ENCODE assay signal across 25 cellular contexts in the genomic region with DNA sequence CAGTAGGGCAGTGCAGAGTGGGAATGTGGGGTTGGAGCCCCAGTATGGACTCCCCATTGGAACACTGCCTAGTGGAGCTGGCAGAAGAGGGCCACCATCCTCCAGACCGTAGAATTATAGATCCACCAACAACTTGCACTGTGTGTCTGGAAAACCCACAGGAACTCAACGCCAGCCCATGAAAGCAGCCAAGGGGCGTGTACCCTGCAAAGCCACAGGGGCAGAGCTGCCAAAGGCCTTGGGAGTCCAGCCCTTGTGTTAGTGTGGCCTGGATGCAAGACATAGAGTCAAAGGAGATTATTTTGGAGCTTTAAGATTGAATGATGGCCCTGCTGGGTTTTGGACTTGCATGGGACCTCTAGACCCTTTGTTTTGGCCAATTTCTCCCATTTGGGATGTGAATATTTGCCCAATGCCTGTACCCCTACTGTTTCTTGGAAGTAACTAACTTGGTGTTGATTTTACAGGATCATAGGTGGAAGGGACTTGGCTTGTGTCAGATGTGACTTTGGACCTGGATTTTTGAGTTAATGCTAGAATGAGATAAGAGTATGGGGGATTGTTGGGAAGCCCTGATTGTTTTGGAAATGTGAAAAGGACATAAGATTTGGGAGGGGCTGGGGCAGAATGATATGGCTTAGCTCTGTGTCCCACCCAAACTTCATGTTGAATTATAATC.
DNase-seq lines count a peak whose midpoint lies in the region; ATAC-seq, FAIRE-seq and TF ChIP-seq lines count a peak whose summit lies in the region.
"Had no signal": no experiment of that assay in that cellular context is flagged by ENCODE, and none has a peak within 500 bp of the region (broad histone marks: within the 10 kb centered on the region; RNA-seq: fewer than 3 reads in every experiment).

No MANE protein-coding gene starts in this region.

- H3K27ac ChIP-seq in liver (ENCODE audit: low read depth in 1 of 2, low read length in 2 of 2): peak overlapping the region; percentile 50 to 51
- no peak overlapping the region for H3K27ac ChIP-seq in HepG2 (ENCODE audit: extremely low read length, insufficient read depth, low read length)
- H3K27ac ChIP-seq in right lobe of liver: peak overlapping the region in 1 of 3 donors; percentile 55
- H3K27ac ChIP-seq in neuronal stem cell (replicated peaks; ENCODE audit: low read length): no peak overlapping the region
- no peak overlapping the region for H3K27ac ChIP-seq in aorta (ENCODE audit: low read depth in 1 of 2, low read length in 2 of 2)
- H3K27ac ChIP-seq: A549; BLaER1 treated with 17β-estradiol and CSF1 and Interleukin-3, amounts not matched to agents 10 nM and 100 nM had no signal

- TF ChIP-seq EP300 in HepG2 (IDR thresholded peaks at IDR 0.05; ENCODE audit: low read depth in 2 of 2, low read length in 2 of 2): no peak
- TF ChIP-seq EP300 in HepG2 (CRISPR knock-in tag; IDR thresholded peaks at IDR 0.05; ENCODE audit: borderline replicate concordance): no peak

- TF ChIP-seq CTCF in liver (IDR thresholded peaks at IDR 0.05; ENCODE audit: low read depth, low read length, missing input control): no peak
- no peak for TF ChIP-seq CTCF in HepG2 (CRISPR knock-in tag; IDR thresholded peaks at IDR 0.05)
- TF ChIP-seq CTCF in right lobe of liver (IDR thresholded peaks at IDR 0.05): no peak

- FAIRE-seq in HepG2 (lab: Jason Lieb, UNC): no peak
- FAIRE-seq: A549, D721Med, GM12878, H54 had no signal

- H4K8ac ChIP-seq in neuronal stem cell (ENCODE audit: low read depth, low read length): no peak overlapping the region

- no peak overlapping the region for H2BK15ac ChIP-seq in neuronal stem cell (ENCODE audit: low read length)

- no peak overlapping the region for H2BK120ac ChIP-seq in neuronal stem cell (ENCODE audit: low read depth, low read length)

- H3K79me2 ChIP-seq in HepG2 (ENCODE audit: insufficient read depth, low read length): no peaks in the 10 kb centered on the region

- H2AFZ ChIP-seq in HepG2 (ENCODE audit: low read length): no peak overlapping the region
- H2AFZ ChIP-seq in neuronal stem cell (ENCODE audit: low read length): no peak overlapping the region

- no peaks in the 10 kb centered on the region for H3K36me3 ChIP-seq in liver (ENCODE audit: control insufficient read depth in 4 of 4, insufficient read depth in 3 of 4, low read depth in 1 of 4, low read length in 3 of 4)
- no peaks in the 10 kb centered on the region for H3K36me3 ChIP-seq in HepG2 (replicated peaks in 1 of 2; ENCODE audit: control insufficient read depth in 1 of 2, insufficient read depth in 2 of 2, low read length in 2 of 2)
- H3K36me3 ChIP-seq in right lobe of liver: no peaks in the 10 kb centered on the region
- H3K36me3 ChIP-seq in neuronal stem cell (replicated peaks in 1 of 2; ENCODE audit: control insufficient read depth in 2 of 2, insufficient read depth in 2 of 2, low read length in 2 of 2): peaks cover 0 to 4% of the 10 kb centered on the region in 2 donors
- H3K36me3 ChIP-seq in aorta (ENCODE audit: control insufficient read depth in 1 of 2, insufficient read depth in 2 of 2, low read length in 1 of 2): no peaks in the 10 kb centered on the region
- H3K36me3 ChIP-seq: BE2C; BLaER1 treated with 17β-estradiol and CSF1 and Interleukin-3, amounts not matched to agents 10 nM and 100 nM had no signal

- ATAC-seq in HepG2: no peak
- ATAC-seq in right lobe of liver: peak; percentile 36 to 75 (median 46)
- ATAC-seq in aorta (ENCODE audit: low FRiP score): peak; percentile 19
- ATAC-seq: A549, GM12878 had no signal

- no peak overlapping the region for H3K9ac ChIP-seq in liver (ENCODE audit: low read depth in 1 of 2, low read length in 2 of 2)
- H3K9ac ChIP-seq in HepG2 (ENCODE audit: insufficient read depth, low read depth, low read length): no peak overlapping the region
- H3K9ac ChIP-seq in neuronal stem cell (ENCODE audit: low read depth, low read length, poor library complexity): no peak overlapping the region
- H3K9ac ChIP-seq: BLaER1 treated with 17β-estradiol and CSF1 and Interleukin-3, amounts not matched to agents 10 nM and 100 nM had no signal

- whole genome bisulfite sequencing in liver: 39% methylated on average over 3 of the region's 3 CpGs
- WGBS in HepG2 (ENCODE audit: low lambda C conversion rate): 0% methylated on average over 1 of the region's 3 CpGs
- WGBS in right lobe of liver (ENCODE audit: insufficient coverage, low coverage, low lambda C conversion rate, missing lambda C conversion rate): no CpG with 5 or more reads among the region's 3 CpGs
- no CpG with 5 or more reads among the region's 3 CpGs for WGBS in neuronal stem cell (ENCODE audit: extremely low coverage in 2 of 2, insufficient read length in 2 of 2, insufficient replicate concordance in 1 of 2), 2 donors
- 52 to 73% methylated on average over 3 of the region's 3 CpGs for WGBS in aorta, 2 donors

- CTCF ChIA-PET in HepG2 (lab: Yijun Ruan, JAX; ENCODE audit: low intra/inter-chr PET ratio, low total read pairs): no interaction called here

- no TSS peak for BruUV-seq in HepG2 (replicated peaks; lab: Mats Ljungman, UMichigan)

- H2AK5ac ChIP-seq in neuronal stem cell (ENCODE audit: low read depth, low read length): no peak overlapping the region

- H3K14ac ChIP-seq in neuronal stem cell (ENCODE audit: low read length): no peak overlapping the region

- intact Hi-C loops in HepG2 (cut with micrococcal nuclease; ENCODE audit: unreplicated experiment) (no loop called here), right lobe of liver (cut with DNase I) (no loop called here), aorta (cut with DNase I) (no loop called here)

- H3K4me1 ChIP-seq in liver (ENCODE audit: control insufficient read depth in 4 of 4, insufficient read depth in 4 of 4, low read length in 3 of 4): peaks cover 3 to 31% (median 22%) of the 10 kb centered on the region in 4 donors
- H3K4me1 ChIP-seq in HepG2 (ENCODE audit: insufficient read depth, low read length): no peaks in the 10 kb centered on the region
- peaks cover 0 to 22% (median 5%) of the 10 kb centered on the region in 4 donors for H3K4me1 ChIP-seq in right lobe of liver
- no peaks in the 10 kb centered on the region for H3K4me1 ChIP-seq in neuronal stem cell (ENCODE audit: control insufficient read depth in 2 of 2, insufficient read depth in 1 of 2, low read depth in 1 of 2, low read length in 2 of 2)
- no peaks in the 10 kb centered on the region for H3K4me1 ChIP-seq in aorta (ENCODE audit: control insufficient read depth in 1 of 2, insufficient read depth in 2 of 2, low read length in 2 of 2)
- H3K4me1 ChIP-seq: A549, BE2C had no signal

- peak overlapping the region; percentile 26 for H2BK5ac ChIP-seq in neuronal stem cell (ENCODE audit: low read length)

- H3K4me2 ChIP-seq in HepG2 (ENCODE audit: low read depth, low read length) (no peak overlapping the region), neuronal stem cell (ENCODE audit: insufficient read depth, low read length, poor library complexity, severe bottlenecking) (no peak overlapping the region)
- H3K4me2 ChIP-seq: A549; BLaER1 treated with 17β-estradiol and CSF1 and Interleukin-3, amounts not matched to agents 10 nM and 100 nM had no signal

- H4K91ac ChIP-seq in neuronal stem cell (ENCODE audit: low read depth, low read length, poor library complexity): no peak overlapping the region

- H3K4me3 ChIP-seq in liver (ENCODE audit: low read depth in 1 of 3, low read length in 3 of 3) (no peak overlapping the region), HepG2 (replicated peaks in 1 of 3; ENCODE audit: insufficient read depth in 1 of 3, low read depth in 2 of 3, low read length in 3 of 3) (no peak overlapping the region), right lobe of liver (no peak overlapping the region), neuronal stem cell (ENCODE audit: low read length in 2 of 2) (no peak overlapping the region), aorta (ENCODE audit: low read length in 2 of 2) (no peak overlapping the region)
- H3K4me3 ChIP-seq: A549; BLaER1 treated with 17β-estradiol and CSF1 and Interleukin-3, amounts not matched to agents 10 nM and 100 nM; GM12878 had no signal

- H3K9me3 ChIP-seq in liver (ENCODE audit: control insufficient read depth in 4 of 4, low read length in 3 of 4) (no peaks in the 10 kb centered on the region), HepG2 (ENCODE audit: low read length) (peaks cover 40% of the 10 kb centered on the region), right lobe of liver (no peaks in the 10 kb centered on the region), neuronal stem cell (replicated peaks in 1 of 2; ENCODE audit: control insufficient read depth in 2 of 2, insufficient read depth in 1 of 2, low read depth in 1 of 2, low read length in 2 of 2) (peaks cover 0 to 5% of the 10 kb centered on the region in 2 donors), aorta (ENCODE audit: control insufficient read depth, low read length) (no peaks in the 10 kb centered on the region)
- H3K9me3 ChIP-seq: A549, BE2C had no signal

- no peak for TF ChIP-seq RAD21 in liver (IDR thresholded peaks at IDR 0.05)
- TF ChIP-seq RAD21 in HepG2 (CRISPR knock-in tag; IDR thresholded peaks at IDR 0.05): no peak

- H3K18ac ChIP-seq in neuronal stem cell (ENCODE audit: low read length): no peak overlapping the region

- H2BK12ac ChIP-seq in neuronal stem cell (ENCODE audit: low read length): no peak overlapping the region

- H4K20me1 ChIP-seq in HepG2 (ENCODE audit: insufficient read depth, low read length): no peaks in the 10 kb centered on the region
- H4K20me1 ChIP-seq: BLaER1 treated with 17β-estradiol and CSF1 and Interleukin-3, amounts not matched to agents 10 nM and 100 nM had no signal

- POLR2A ChIA-PET in HepG2 (lab: Yijun Ruan, JAX): no interaction called here

- H3K27me3 ChIP-seq in liver (ENCODE audit: control insufficient read depth in 4 of 4, insufficient read depth in 4 of 4, low read length in 3 of 4) (no peaks in the 10 kb centered on the region), HepG2 (ENCODE audit: control insufficient read depth in 1 of 2, insufficient read depth in 2 of 2, low read length in 2 of 2) (no peaks in the 10 kb centered on the region), right lobe of liver (no peaks in the 10 kb centered on the region), neuronal stem cell (ENCODE audit: control insufficient read depth in 3 of 3, insufficient read depth in 3 of 3, low read depth in 1 of 3, low read length in 3 of 3) (no peaks in the 10 kb centered on the region), aorta (ENCODE audit: control insufficient read depth in 1 of 2, insufficient read depth in 2 of 2, low read length in 1 of 2) (no peaks in the 10 kb centered on the region)
- H3K27me3 ChIP-seq: BE2C; BLaER1 treated with 17β-estradiol and CSF1 and Interleukin-3, amounts not matched to agents 10 nM and 100 nM had no signal

- no peak overlapping the region for H3K23ac ChIP-seq in neuronal stem cell (ENCODE audit: low read depth, low read length, poor library complexity)

- in situ Hi-C loops in HepG2 (cut with HindIII; ENCODE audit: extremely low pct_ligation_motif_present, low pct_unique_long_range_greater_than_20kb): no loop called here

- H3K79me1 ChIP-seq in neuronal stem cell (ENCODE audit: low read depth, low read length): peaks cover 1% of the 10 kb centered on the region

- DNase-seq in HepG2 (ENCODE audit: low spot score) (no peak), right lobe of liver (peak in 2 of 3 donors; percentile 53 to 60), neuronal stem cell (ENCODE audit: low spot score) (no peak), aorta (peak in 1 of 2 donors; percentile 16), NCI-H2081 (lab: John Stamatoyannopoulos, UW) (no peak), HUDEP-2 (lab: John Stamatoyannopoulos, UW; ENCODE audit: unreplicated experiment in 76 of 76) (no peak)
- DNase-seq in activated CD4-positive, alpha-beta T cell treated with anti-CD3 and anti-CD28 coated beads for 4 hours: no peak
- DNase-seq: 8988T; ACHN; AML-193; BE2C; CD4-positive, alpha-beta T cell; CD8-positive, alpha-beta memory T cell; DMS 273 treated with DMSO at 0.1 percent for 48 hours; DMS79; EL; GDM1; GOT3; HCEC 1CT had no signal

- no peak for TF ChIP-seq POLR2A in HepG2 (IDR thresholded peaks at IDR 0.05; ENCODE audit: insufficient read depth in 1 of 2, low read depth in 2 of 2, low read length in 2 of 2)
- no peak for TF ChIP-seq POLR2A in right lobe of liver (IDR thresholded peaks at IDR 0.05)

- no peak overlapping the region for H3K4ac ChIP-seq in neuronal stem cell (ENCODE audit: low read length)

Comparison
In these comparisons a context has a peak if more than half of its experiments do, and no peak if none do; other contexts are left out.
1. H3K27ac ChIP-seq: peak in liver (2 of 2); none in HepG2 (single experiment), neuronal stem cell (single experiment) and aorta (0 of 2).
2. DNase-seq: peak in right lobe of liver (2 of 3); none in HepG2 (single experiment), neuronal stem cell (single experiment), activated CD4-positive, alpha-beta T cell treated with anti-CD3 and anti-CD28 coated beads for 4 hours (0 of 2), NCI-H2081 (0 of 2) and HUDEP-2 (0 of 76).